8 cellular contexts compared by ENCODE assay signal in the genomic region with DNA sequence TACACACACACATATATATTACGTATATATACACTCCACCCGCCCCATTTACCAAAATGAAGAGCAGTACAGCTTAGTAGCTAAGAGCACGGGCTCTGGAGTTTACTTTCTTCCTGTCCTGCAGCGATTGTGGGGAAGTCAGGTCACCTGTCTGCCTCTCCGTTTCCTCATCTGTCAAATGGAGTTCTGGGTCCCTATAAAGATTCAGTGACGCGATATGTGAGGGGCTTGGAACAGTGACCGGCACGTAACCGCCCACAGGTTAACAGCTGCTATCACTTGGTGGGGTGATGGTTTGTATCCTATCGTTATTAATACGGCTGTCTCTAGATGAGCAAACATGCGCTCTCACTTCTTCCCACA. TPM values are rescaled to one million over a fixed set of nuclear protein-coding genes. Genes with fewer than 3 reads are reported as not detected.
DNase-seq lines count a peak whose midpoint lies in the region; ATAC-seq and TF ChIP-seq lines count a peak whose summit lies in the region.

No MANE protein-coding gene starts in this region.

- peak overlapping the region; percentile 95 for H3K4me3 ChIP-seq in NB4 (ENCODE audit: low read depth, low read length)
- H3K4me3 ChIP-seq in left ventricle myocardium inferior: peak overlapping the region; percentile 90
- peak overlapping the region; percentile 71 to 89 (median 76) for H3K4me3 ChIP-seq in sigmoid colon

- peaks cover 70% of the 10 kb centered on the region for H3K4me1 ChIP-seq in left ventricle myocardium inferior
- H3K4me1 ChIP-seq in sigmoid colon: peaks cover 0 to 34% (median 24%) of the 10 kb centered on the region in 4 donors

- intact Hi-C loops in left ventricle myocardium inferior (cut with micrococcal nuclease) (no loop called here), sigmoid colon (cut with DNase I) (no loop called here)

- H3K9me3 ChIP-seq in left ventricle myocardium inferior (replicated peaks) (no peaks in the 10 kb centered on the region), sigmoid colon (no peaks in the 10 kb centered on the region)

- ATAC-seq in HG02588 (IDR thresholded peaks at IDR 0.05; ENCODE audit: unreplicated experiment): peak; percentile 45

- 1% methylated on average over 13 of the region's 13 CpGs for WGBS in sigmoid colon, 2 donors

- H3K36me3 ChIP-seq in left ventricle myocardium inferior (peaks cover 9% of the 10 kb centered on the region), sigmoid colon (peaks cover 0 to 3% (median 0%) of the 10 kb centered on the region in 4 donors)

- TF ChIP-seq POLR2A in NB4 (IDR thresholded peaks at IDR 0.05; ENCODE audit: extremely low read depth, insufficient read length): no peak
- TF ChIP-seq POLR2A in sigmoid colon (IDR thresholded peaks at IDR 0.05): no peak

- no peak for TF ChIP-seq EP300 in sigmoid colon (IDR thresholded peaks at IDR 0.05)

- H3K27ac ChIP-seq in left ventricle myocardium inferior (replicated peaks): peak overlapping the region; percentile 93
- H3K27ac ChIP-seq in sigmoid colon: peak overlapping the region; percentile 85 to 89 (median 86)

- no peak for TF ChIP-seq CTCF in NB4 (IDR thresholded peaks at IDR 0.05; ENCODE audit: low read depth, low read length)
- TF ChIP-seq CTCF in left ventricle myocardium inferior (IDR thresholded peaks at IDR 0.05; ENCODE audit: borderline replicate concordance): no peak
- no peak for TF ChIP-seq CTCF in sigmoid colon (IDR thresholded peaks at IDR 0.05)

- DNase-seq in activated CD4-positive, alpha-beta T cell treated with anti-CD3 and anti-CD28 coated beads for 1 hour: peak; percentile 9
- no peak for DNase-seq in activated CD4-positive, alpha-beta T cell treated with anti-CD3 and anti-CD28 coated beads, Interleukin-2, amount 50 U/mL, for 48 hours
- peak; percentile 61 for DNase-seq in NB4 (ENCODE audit: low read depth)
- peak; percentile 14 for DNase-seq in activated effector memory CD4-positive, alpha-beta T cell treated with Interleukin-2 at 50 U/mL for 16 hours
- no peak for DNase-seq in left ventricle myocardium inferior
- no peak for DNase-seq in sigmoid colon
- no peak for DNase-seq in AG08396 (ENCODE audit: low spot score)

- no peaks in the 10 kb centered on the region for H3K27me3 ChIP-seq in left ventricle myocardium inferior (ENCODE audit: low read depth)
- H3K27me3 ChIP-seq in sigmoid colon: no peaks in the 10 kb centered on the region

RNA-seq across cellular contexts. Expression of a gene that starts 0.5 kb away (rescaled TPM):
- total RNA-seq in left ventricle myocardium inferior: 32.3 TPM
- total RNA-seq in sigmoid colon: 10 to 100 TPM; 14.3 to 41.0 (median 24.7) TPM
- 10 to 100 TPM in 1 of 3 donors, 1 to 10 TPM in 2; 4.9 to 12.2 (median 7.2) TPM for polyA plus RNA-seq in sigmoid colon

RNA-seq across cellular contexts. Expression of a gene that starts 0.5 kb away (rescaled TPM):
- 29.4 TPM for total RNA-seq in left ventricle myocardium inferior
- 10 to 100 TPM; 25.7 to 34.6 (median 29.8) TPM for total RNA-seq in sigmoid colon
- 10 to 100 TPM in 1 of 3 donors, 1 to 10 TPM in 2; 2.4 to 12.1 (median 2.8) TPM for polyA plus RNA-seq in sigmoid colon

Comparison
In these comparisons a context has a peak if more than half of its experiments do, and no peak if none do; other contexts are left out.
1. DNase-seq: peak in activated CD4-positive, alpha-beta T cell treated with anti-CD3 and anti-CD28 coated beads for 1 hour (single experiment), NB4 (single experiment) and activated effector memory CD4-positive, alpha-beta T cell treated with Interleukin-2 at 50 U/mL for 16 hours (single experiment); none in activated CD4-positive, alpha-beta T cell treated with anti-CD3 and anti-CD28 coated beads, Interleukin-2, amount 50 U/mL, for 48 hours (0 of 2), left ventricle myocardium inferior (single experiment), sigmoid colon (single experiment) and AG08396 (single experiment).
2. Peak in every context shown above with its lines, with median percentiles within 50 percentile points of each other: H3K4me3 ChIP-seq.